In the genomic region with DNA sequence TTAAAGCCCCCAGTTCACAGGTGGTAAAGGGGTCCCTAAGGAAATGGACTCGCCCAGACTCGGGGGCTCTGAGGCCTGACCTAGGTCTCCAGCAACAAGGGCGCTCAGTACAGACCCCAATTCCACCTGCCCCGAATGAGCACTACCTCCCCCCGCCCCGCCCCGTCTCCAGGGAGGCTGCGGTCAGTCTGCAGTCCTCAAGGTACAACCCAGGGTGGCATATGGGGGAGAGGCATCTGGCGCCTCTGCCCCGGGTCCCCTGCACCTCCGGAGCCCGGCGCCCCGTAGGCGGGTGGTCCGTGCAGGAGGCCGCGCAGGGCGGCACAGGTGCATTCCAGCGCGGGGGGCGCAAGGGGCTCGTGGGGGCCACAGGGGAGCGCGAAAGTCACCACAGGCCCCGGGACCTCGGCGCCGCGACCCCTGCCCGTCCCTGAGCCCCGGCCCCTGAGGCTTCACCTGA, we compare ENCODE assay signal across 8 cellular contexts. TPM values are rescaled to one million over a fixed set of nuclear protein-coding genes. Genes with fewer than 3 reads are reported as not detected.
DNase-seq lines count a peak whose midpoint lies in the region; ATAC-seq and TF ChIP-seq lines count a peak whose summit lies in the region.

No MANE protein-coding gene starts in this region.

- no peaks in the 10 kb centered on the region for H3K9me3 ChIP-seq in heart right ventricle
- H3K9me3 ChIP-seq in naive thymus-derived CD4-positive, alpha-beta T cell (ENCODE audit: control insufficient read depth in 2 of 3, low read length in 3 of 3) = no peaks in the 10 kb centered on the region

- no peaks in the 10 kb centered on the region for H3K9me3 Mint-ChIP-seq in IgD-negative memory B cell
- H3K9me3 Mint-ChIP-seq in naive thymus-derived CD4-positive, alpha-beta T cell = no peaks in the 10 kb centered on the region

- no peaks in the 10 kb centered on the region for H3K27me3 ChIP-seq in heart right ventricle
- H3K27me3 ChIP-seq in naive thymus-derived CD4-positive, alpha-beta T cell (ENCODE audit: control insufficient read depth in 2 of 2, insufficient read depth in 2 of 2, low read length in 2 of 2) = no peaks in the 10 kb centered on the region

- H3K4me3 Mint-ChIP-seq in IgD-negative memory B cell = peak overlapping the region; percentile 29 to 86 (median 73)
- H3K4me3 Mint-ChIP-seq in naive thymus-derived CD4-positive, alpha-beta T cell = peak overlapping the region; percentile 75 to 96 (median 86)

- CTCF ChIA-PET in naive thymus-derived CD4-positive, alpha-beta T cell (lab: Charles Lee) = no interaction called here

- DNase-seq in heart right ventricle (no peak), Right ventricle myocardium superior (no peak), AML-193 (lab: John Stamatoyannopoulos, UW) (no peak), NCI-H2227 (lab: John Stamatoyannopoulos, UW; ENCODE audit: unreplicated experiment) (no peak), NCI-H226 (no peak)
- no peak for DNase-seq in naive thymus-derived CD4-positive, alpha-beta T cell

- H3K4me1 ChIP-seq in heart right ventricle = peaks cover 31 to 59% (median 57%) of the 10 kb centered on the region in 9 donors
- peaks cover 39 to 46% of the 10 kb centered on the region in 2 donors for H3K4me1 ChIP-seq in naive thymus-derived CD4-positive, alpha-beta T cell (ENCODE audit: control insufficient read depth in 2 of 2, insufficient read depth in 2 of 2, low read length in 2 of 2)

- POLR2A ChIA-PET in naive thymus-derived CD4-positive, alpha-beta T cell (lab: Charles Lee) = interaction anchor here (1.0 kb wide), 1 partner anchor 10 kb away, joined by 3 read pairs; no protein-coding TSS in a partner anchor

- TF ChIP-seq CTCF in heart right ventricle (IDR thresholded peaks at IDR 0.05) = no peak

- intact Hi-C loops in heart right ventricle (cut with DNase I) = loop anchor here in 3 of 10 donors (5.0 to 10.0 kb wide), 4 partner anchors 46 to 69 kb away; partner anchors contain the start of gene SYT8 (in 1 of the 3)
- intact Hi-C loops in Right ventricle myocardium superior (cut with DNase I) = no loop called here
- intact Hi-C loops in naive thymus-derived CD4-positive, alpha-beta T cell (cut with micrococcal nuclease) = loop anchor here (1.0 to 5.0 kb wide), 4 partner anchors 69 to 1139 kb away; partner anchors contain the start of genes LSP1 (in 2 of the 2), C11orf21 (in 1 of the 2) and TSPAN32 (in 1 of the 2)

- no peaks in the 10 kb centered on the region for H3K27me3 Mint-ChIP-seq in IgD-negative memory B cell
- no peaks in the 10 kb centered on the region for H3K27me3 Mint-ChIP-seq in naive thymus-derived CD4-positive, alpha-beta T cell

- peak overlapping the region; percentile 79 to 100 (median 100) for H3K4me3 ChIP-seq in heart right ventricle
- peak overlapping the region; percentile 70 for H3K4me3 ChIP-seq in naive thymus-derived CD4-positive, alpha-beta T cell (ENCODE audit: low read length)

- H3K36me3 Mint-ChIP-seq in IgD-negative memory B cell = peaks cover 2% of the 10 kb centered on the region
- peaks cover 0 to 5% (median 0%) of the 10 kb centered on the region in 5 donors for H3K36me3 Mint-ChIP-seq in naive thymus-derived CD4-positive, alpha-beta T cell

- peak overlapping the region; percentile 93 to 99 (median 97) for H3K27ac ChIP-seq in heart right ventricle
- H3K27ac ChIP-seq in cingulate gyrus (ENCODE audit: low read depth, low read length) = peak overlapping the region; percentile 95
- peak overlapping the region; percentile 82 for H3K27ac ChIP-seq in naive thymus-derived CD4-positive, alpha-beta T cell (ENCODE audit: low read depth, low read length)

- H3K27ac Mint-ChIP-seq in IgD-negative memory B cell = no peak overlapping the region
- H3K27ac Mint-ChIP-seq in naive thymus-derived CD4-positive, alpha-beta T cell = peak overlapping the region in 6 of 9 donors; percentile 12 to 87 (median 72)

- peaks cover 0 to 27% (median 12%) of the 10 kb centered on the region in 9 donors for H3K36me3 ChIP-seq in heart right ventricle
- peaks cover 0 to 17% (median 0%) of the 10 kb centered on the region in 3 experiments for H3K36me3 ChIP-seq in naive thymus-derived CD4-positive, alpha-beta T cell (ENCODE audit: control insufficient read depth in 2 of 3, insufficient read depth in 3 of 3, low read length in 3 of 3)

- H3K4me1 Mint-ChIP-seq in IgD-negative memory B cell = peaks cover 0 to 9% (median 6%) of the 10 kb centered on the region in 3 donors
- H3K4me1 Mint-ChIP-seq in naive thymus-derived CD4-positive, alpha-beta T cell = peaks cover 21 to 47% (median 40%) of the 10 kb centered on the region in 7 donors

- 2% methylated on average over 31 to 32 of the region's 32 CpGs for WGBS in heart right ventricle, 2 donors

- ATAC-seq in heart right ventricle = peak in 1 of 8 donors; percentile 1
- ATAC-seq in Right ventricle myocardium superior (ENCODE audit: poor library complexity) = no peak
- peak; percentile 21 for ATAC-seq in naive thymus-derived CD4-positive, alpha-beta T cell

RNA-seq across cellular contexts. Expression of gene CTSD, which starts 0.4 kb away (rescaled TPM):
- total RNA-seq in heart right ventricle (1,000 to 10,000 TPM in 2 of 10 donors, 100 to 1,000 TPM in 8; 501 to 1,070 (median 786) TPM), Right ventricle myocardium superior (986 TPM)
- polyA plus RNA-seq in heart right ventricle (100 to 1,000 TPM; 431 to 976 TPM), IgD-negative memory B cell (78.7 TPM)
- 100 to 1,000 TPM; 103 to 378 (median 186) TPM for total RNA-seq in naive thymus-derived CD4-positive, alpha-beta T cell
- polyA plus RNA-seq in naive thymus-derived CD4-positive, alpha-beta T cell = 100 to 1,000 TPM; 183 to 218 TPM

RNA-seq across cellular contexts. Expression of gene IFITM10, which starts 13.0 kb away (rescaled TPM):
- total RNA-seq in heart right ventricle = 1 to 10 TPM in 4 of 10 donors, under 1 TPM in 6; 0.18 to 2.4 (median 0.42) TPM
- polyA plus RNA-seq in heart right ventricle = under 1 TPM; 0.07 to 0.80 TPM
- total RNA-seq in Right ventricle myocardium superior = 1.1 TPM
- 0.06 TPM for polyA plus RNA-seq in IgD-negative memory B cell
- total RNA-seq in naive thymus-derived CD4-positive, alpha-beta T cell = 10 to 100 TPM in 1 of 5 experiments, 1 to 10 TPM in 4; 1.4 to 16.0 (median 2.1) TPM
- polyA plus RNA-seq in naive thymus-derived CD4-positive, alpha-beta T cell = not detected

Comparison
In these comparisons a context has a peak if more than half of its experiments do, and no peak if none do; other contexts are left out.
1. H3K27ac Mint-ChIP-seq: peak in naive thymus-derived CD4-positive, alpha-beta T cell (6 of 9); none in IgD-negative memory B cell (0 of 3).
2. Peak in every context shown above with its lines, with median percentiles within 50 percentile points of each other: H3K27ac ChIP-seq.